In genomic region chr6:47478233-47479155, GRCh38 we compare ENCODE assay signal across 1 cellular context.
TF ChIP-seq lines count a peak whose summit lies in the region.

No MANE protein-coding gene starts in this region.

TF ChIP-seq in K562, 482 proteins besides CTCF, POLR2A, EP300 and RAD21 (continued from another document and continues in another):
- TF ChIP-seq, protein P1, sequence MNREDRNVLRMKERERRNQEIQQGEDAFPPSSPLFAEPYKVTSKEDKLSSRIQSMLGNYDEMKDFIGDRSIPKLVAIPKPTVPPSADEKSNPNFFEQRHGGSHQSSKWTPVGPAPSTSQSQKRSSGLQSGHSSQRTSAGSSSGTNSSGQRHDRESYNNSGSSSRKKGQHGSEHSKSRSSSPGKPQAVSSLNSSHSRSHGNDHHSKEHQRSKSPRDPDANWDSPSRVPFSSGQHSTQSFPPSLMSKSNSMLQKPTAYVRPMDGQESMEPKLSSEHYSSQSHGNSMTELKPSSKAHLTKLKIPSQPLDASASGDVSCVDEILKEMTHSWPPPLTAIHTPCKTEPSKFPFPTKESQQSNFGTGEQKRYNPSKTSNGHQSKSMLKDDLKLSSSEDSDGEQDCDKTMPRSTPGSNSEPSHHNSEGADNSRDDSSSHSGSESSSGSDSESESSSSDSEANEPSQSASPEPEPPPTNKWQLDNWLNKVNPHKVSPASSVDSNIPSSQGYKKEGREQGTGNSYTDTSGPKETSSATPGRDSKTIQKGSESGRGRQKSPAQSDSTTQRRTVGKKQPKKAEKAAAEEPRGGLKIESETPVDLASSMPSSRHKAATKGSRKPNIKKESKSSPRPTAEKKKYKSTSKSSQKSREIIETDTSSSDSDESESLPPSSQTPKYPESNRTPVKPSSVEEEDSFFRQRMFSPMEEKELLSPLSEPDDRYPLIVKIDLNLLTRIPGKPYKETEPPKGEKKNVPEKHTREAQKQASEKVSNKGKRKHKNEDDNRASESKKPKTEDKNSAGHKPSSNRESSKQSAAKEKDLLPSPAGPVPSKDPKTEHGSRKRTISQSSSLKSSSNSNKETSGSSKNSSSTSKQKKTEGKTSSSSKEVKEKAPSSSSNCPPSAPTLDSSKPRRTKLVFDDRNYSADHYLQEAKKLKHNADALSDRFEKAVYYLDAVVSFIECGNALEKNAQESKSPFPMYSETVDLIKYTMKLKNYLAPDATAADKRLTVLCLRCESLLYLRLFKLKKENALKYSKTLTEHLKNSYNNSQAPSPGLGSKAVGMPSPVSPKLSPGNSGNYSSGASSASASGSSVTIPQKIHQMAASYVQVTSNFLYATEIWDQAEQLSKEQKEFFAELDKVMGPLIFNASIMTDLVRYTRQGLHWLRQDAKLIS (CRISPR knock-in tag; IDR thresholded peaks at IDR 0.05), result no peak
- no peak for TF ChIP-seq RBM34 (IDR thresholded peaks at IDR 0.05; ENCODE audit: borderline replicate concordance, insufficient read depth, low read length)
- TF ChIP-seq, protein P2, sequence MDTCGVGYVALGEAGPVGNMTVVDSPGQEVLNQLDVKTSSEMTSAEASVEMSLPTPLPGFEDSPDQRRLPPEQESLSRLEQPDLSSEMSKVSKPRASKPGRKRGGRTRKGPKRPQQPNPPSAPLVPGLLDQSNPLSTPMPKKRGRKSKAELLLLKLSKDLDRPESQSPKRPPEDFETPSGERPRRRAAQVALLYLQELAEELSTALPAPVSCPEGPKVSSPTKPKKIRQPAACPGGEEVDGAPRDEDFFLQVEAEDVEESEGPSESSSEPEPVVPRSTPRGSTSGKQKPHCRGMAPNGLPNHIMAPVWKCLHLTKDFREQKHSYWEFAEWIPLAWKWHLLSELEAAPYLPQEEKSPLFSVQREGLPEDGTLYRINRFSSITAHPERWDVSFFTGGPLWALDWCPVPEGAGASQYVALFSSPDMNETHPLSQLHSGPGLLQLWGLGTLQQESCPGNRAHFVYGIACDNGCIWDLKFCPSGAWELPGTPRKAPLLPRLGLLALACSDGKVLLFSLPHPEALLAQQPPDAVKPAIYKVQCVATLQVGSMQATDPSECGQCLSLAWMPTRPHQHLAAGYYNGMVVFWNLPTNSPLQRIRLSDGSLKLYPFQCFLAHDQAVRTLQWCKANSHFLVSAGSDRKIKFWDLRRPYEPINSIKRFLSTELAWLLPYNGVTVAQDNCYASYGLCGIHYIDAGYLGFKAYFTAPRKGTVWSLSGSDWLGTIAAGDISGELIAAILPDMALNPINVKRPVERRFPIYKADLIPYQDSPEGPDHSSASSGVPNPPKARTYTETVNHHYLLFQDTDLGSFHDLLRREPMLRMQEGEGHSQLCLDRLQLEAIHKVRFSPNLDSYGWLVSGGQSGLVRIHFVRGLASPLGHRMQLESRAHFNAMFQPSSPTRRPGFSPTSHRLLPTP (IDR thresholded peaks at IDR 0.05; ENCODE audit: borderline replicate concordance, extremely low read depth, insufficient read length), result no peak
- TF ChIP-seq ZNF77 (CRISPR knock-in tag; IDR thresholded peaks at IDR 0.05), result no peak
- TF ChIP-seq BRCA1 (IDR thresholded peaks at IDR 0.05), result no peak
- no peak for TF ChIP-seq BRCA1 (CRISPR knock-in tag; IDR thresholded peaks at IDR 0.05)
- TF ChIP-seq SREBF1 (IDR thresholded peaks at IDR 0.05; ENCODE audit: borderline replicate concordance, low read depth, low read length), result no peak
- TF ChIP-seq TAF15 (IDR thresholded peaks at IDR 0.05; ENCODE audit: low read depth, low read length), result no peak
- TF ChIP-seq, protein P3, sequence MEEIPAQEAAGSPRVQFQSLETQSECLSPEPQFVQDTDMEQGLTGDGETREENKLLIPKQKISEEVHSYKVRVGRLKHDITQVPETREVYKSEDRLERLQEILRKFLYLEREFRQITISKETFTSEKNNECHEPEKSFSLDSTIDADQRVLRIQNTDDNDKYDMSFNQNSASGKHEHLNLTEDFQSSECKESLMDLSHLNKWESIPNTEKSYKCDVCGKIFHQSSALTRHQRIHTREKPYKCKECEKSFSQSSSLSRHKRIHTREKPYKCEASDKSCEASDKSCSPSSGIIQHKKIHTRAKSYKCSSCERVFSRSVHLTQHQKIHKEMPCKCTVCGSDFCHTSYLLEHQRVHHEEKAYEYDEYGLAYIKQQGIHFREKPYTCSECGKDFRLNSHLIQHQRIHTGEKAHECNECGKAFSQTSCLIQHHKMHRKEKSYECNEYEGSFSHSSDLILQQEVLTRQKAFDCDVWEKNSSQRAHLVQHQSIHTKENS (CRISPR knock-in tag; IDR thresholded peaks at IDR 0.05), result no peak
- no peak for TF ChIP-seq TCF7 (IDR thresholded peaks at IDR 0.05; ENCODE audit: borderline replicate concordance)
- no peak for TF ChIP-seq MCM5 (IDR thresholded peaks at IDR 0.05; ENCODE audit: low read depth)
- no peak for TF ChIP-seq EZH2 (IDR thresholded peaks at IDR 0.05; ENCODE audit: borderline replicate concordance, low read depth, low read length)
- TF ChIP-seq JUN (IDR thresholded peaks at IDR 0.05; ENCODE audit: borderline replicate concordance, low read depth, low read length), result no peak; the same call in 1 of the 2 replicates
- TF ChIP-seq JUN (CRISPR knock-in tag; IDR thresholded peaks at IDR 0.05; ENCODE audit: borderline replicate concordance), result no peak
- TF ChIP-seq XRCC4 (IDR thresholded peaks at IDR 0.05; ENCODE audit: extremely low read depth, insufficient read depth, insufficient read length), result no peak
- TF ChIP-seq ESRRA (IDR thresholded peaks at IDR 0.05; ENCODE audit: borderline replicate concordance, low read depth), result 0 out of 2 replicates have a peak, but pooled peaks have one; percentile 29
- peak; percentile 73 for TF ChIP-seq ARHGAP35 (IDR thresholded peaks at IDR 0.05; ENCODE audit: partially characterized antibody)
- no peak for TF ChIP-seq USF2 (CRISPR knock-in tag; IDR thresholded peaks at IDR 0.05)
- peak; percentile 95 for TF ChIP-seq ZNF444 (CRISPR knock-in tag; IDR thresholded peaks at IDR 0.05)
- TF ChIP-seq, protein P4, sequence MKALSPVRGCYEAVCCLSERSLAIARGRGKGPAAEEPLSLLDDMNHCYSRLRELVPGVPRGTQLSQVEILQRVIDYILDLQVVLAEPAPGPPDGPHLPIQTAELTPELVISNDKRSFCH (CRISPR knock-in tag; IDR thresholded peaks at IDR 0.05), result no peak
- TF ChIP-seq, protein P4 (tag; IDR thresholded peaks at IDR 0.05), result no peak
- no peak for TF ChIP-seq GABPB1 (CRISPR knock-in tag; IDR thresholded peaks at IDR 0.05)
- TF ChIP-seq CHD2 (IDR thresholded peaks at IDR 0.05; ENCODE audit: low read depth, low read length), result no peak
- peak in 1 of 2 experiments; percentile 89 for TF ChIP-seq AFF1 (IDR thresholded peaks at IDR 0.05; ENCODE audit: low read depth in 1 of 2, partially characterized antibody in 2 of 2)
- no peak for TF ChIP-seq TSHZ1 (CRISPR knock-in tag; IDR thresholded peaks at IDR 0.05)
- no peak for TF ChIP-seq ZNF347 (CRISPR knock-in tag; IDR thresholded peaks at IDR 0.05; ENCODE audit: low read depth)
- no peak; the same call in 1 of the 2 replicates for TF ChIP-seq ZNF830 (CRISPR knock-in tag; IDR thresholded peaks at IDR 0.05)
- TF ChIP-seq, protein P5, sequence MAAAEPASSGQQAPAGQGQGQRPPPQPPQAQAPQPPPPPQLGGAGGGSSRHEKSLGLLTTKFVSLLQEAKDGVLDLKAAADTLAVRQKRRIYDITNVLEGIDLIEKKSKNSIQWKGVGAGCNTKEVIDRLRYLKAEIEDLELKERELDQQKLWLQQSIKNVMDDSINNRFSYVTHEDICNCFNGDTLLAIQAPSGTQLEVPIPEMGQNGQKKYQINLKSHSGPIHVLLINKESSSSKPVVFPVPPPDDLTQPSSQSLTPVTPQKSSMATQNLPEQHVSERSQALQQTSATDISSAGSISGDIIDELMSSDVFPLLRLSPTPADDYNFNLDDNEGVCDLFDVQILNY (CRISPR knock-in tag; IDR thresholded peaks at IDR 0.05), result no peak
- TF ChIP-seq PHF20 (IDR thresholded peaks at IDR 0.05; ENCODE audit: partially characterized antibody), result peak; percentile 3
- TF ChIP-seq ETS1 (conservative IDR thresholded peaks at IDR 0.05; ENCODE audit: control insufficient read depth, low read depth, low read length), result no peak
- no peak for TF ChIP-seq GABPB2 (CRISPR knock-in tag; conservative IDR thresholded peaks at IDR 0.05)
- TF ChIP-seq BCL6 (CRISPR knock-in tag; IDR thresholded peaks at IDR 0.05), result no peak
- TF ChIP-seq EHMT2 (IDR thresholded peaks at IDR 0.05), result no peak
- TF ChIP-seq ATF1 (CRISPR knock-in tag; IDR thresholded peaks at IDR 0.05), result no peak
- TF ChIP-seq ATF1 (tag; IDR thresholded peaks at IDR 0.05), result no peak
- TF ChIP-seq, protein P6, sequence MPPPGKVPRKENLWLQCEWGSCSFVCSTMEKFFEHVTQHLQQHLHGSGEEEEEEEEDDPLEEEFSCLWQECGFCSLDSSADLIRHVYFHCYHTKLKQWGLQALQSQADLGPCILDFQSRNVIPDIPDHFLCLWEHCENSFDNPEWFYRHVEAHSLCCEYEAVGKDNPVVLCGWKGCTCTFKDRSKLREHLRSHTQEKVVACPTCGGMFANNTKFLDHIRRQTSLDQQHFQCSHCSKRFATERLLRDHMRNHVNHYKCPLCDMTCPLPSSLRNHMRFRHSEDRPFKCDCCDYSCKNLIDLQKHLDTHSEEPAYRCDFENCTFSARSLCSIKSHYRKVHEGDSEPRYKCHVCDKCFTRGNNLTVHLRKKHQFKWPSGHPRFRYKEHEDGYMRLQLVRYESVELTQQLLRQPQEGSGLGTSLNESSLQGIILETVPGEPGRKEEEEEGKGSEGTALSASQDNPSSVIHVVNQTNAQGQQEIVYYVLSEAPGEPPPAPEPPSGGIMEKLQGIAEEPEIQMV (tag; conservative IDR thresholded peaks at IDR 0.05; ENCODE audit: low read depth), result no peak
- no peak for TF ChIP-seq NFATC3 (IDR thresholded peaks at IDR 0.05)
- TF ChIP-seq, protein P7, sequence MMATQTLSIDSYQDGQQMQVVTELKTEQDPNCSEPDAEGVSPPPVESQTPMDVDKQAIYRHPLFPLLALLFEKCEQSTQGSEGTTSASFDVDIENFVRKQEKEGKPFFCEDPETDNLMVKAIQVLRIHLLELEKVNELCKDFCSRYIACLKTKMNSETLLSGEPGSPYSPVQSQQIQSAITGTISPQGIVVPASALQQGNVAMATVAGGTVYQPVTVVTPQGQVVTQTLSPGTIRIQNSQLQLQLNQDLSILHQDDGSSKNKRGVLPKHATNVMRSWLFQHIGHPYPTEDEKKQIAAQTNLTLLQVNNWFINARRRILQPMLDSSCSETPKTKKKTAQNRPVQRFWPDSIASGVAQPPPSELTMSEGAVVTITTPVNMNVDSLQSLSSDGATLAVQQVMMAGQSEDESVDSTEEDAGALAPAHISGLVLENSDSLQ (IDR thresholded peaks at IDR 0.05), result no peak
